ENCODE assay signal across 14 cellular contexts in genomic region chr20:16639027-16639941, GRCh38.
"Had no signal": no experiment of that assay in that cellular context is flagged by ENCODE, and none has a peak within 500 bp of the region (broad histone marks: within the 10 kb centered on the region; RNA-seq: fewer than 3 reads in every experiment).

No MANE protein-coding gene starts in this region.

- H3K36me3 Mint-ChIP-seq: activated naive CD4-positive, alpha-beta T cell treated with anti-CD3 and anti-CD28 coated beads, Interleukin-2, amount 10 ng/mL, durations not matched to agents 7 days and 5 days; neural progenitor cell; stimulated activated memory B cell treated with anti-CD40 and anti-IgM and Interleukin-4, amounts not matched to agents 10 μg/mL and 1 μg/mL and 100 μg/mL, for 72 hours had no signal

- DNase-seq: activated CD4-positive, alpha-beta T cell treated with anti-CD3 and anti-CD28 coated beads, Interleukin-2, amount 50 U/mL, for 1 hour; activated naive CD4-positive, alpha-beta T cell treated with anti-CD3 and anti-CD28 coated beads, Interleukin-2, amount 10 ng/mL, durations not matched to agents 7 days and 5 days; activated T-cell treated with anti-CD3 and anti-CD28 coated beads for 4 hours; caudate nucleus; effector CD4-positive, alpha-beta T cell; gastrocnemius medialis; mammary epithelial cell; right cardiac atrium; stimulated activated CD4-positive, alpha-beta T cell treated with anti-CD3 and anti-CD28 coated beads, Interleukin-1b, Interleukin-23, amount 100 ng/mL, for 48 hours; T-helper 2 cell had no signal

- ATAC-seq: activated T-helper 17 cell treated with anti-CD3 and anti-CD28 coated beads, Interleukin-2, amount 50 U/mL, for 72 hours; gastrocnemius medialis; left lobe of liver; right cardiac atrium; stimulated activated memory B cell treated with anti-CD40 and anti-IgM and Interleukin-4, amounts not matched to agents 10 μg/mL and 1 μg/mL and 100 μg/mL, for 72 hours had no signal

- H3K9me3 Mint-ChIP-seq: activated naive CD4-positive, alpha-beta T cell treated with anti-CD3 and anti-CD28 coated beads, Interleukin-2, amount 10 ng/mL, durations not matched to agents 7 days and 5 days; activated T-helper 17 cell treated with anti-CD3 and anti-CD28 coated beads, Interleukin-2, amount 50 U/mL, for 72 hours; neural progenitor cell; stimulated activated memory B cell treated with anti-CD40 and anti-IgM and Interleukin-4, amounts not matched to agents 10 μg/mL and 1 μg/mL and 100 μg/mL, for 72 hours had no signal

- H3K27ac Mint-ChIP-seq: activated naive CD4-positive, alpha-beta T cell treated with anti-CD3 and anti-CD28 coated beads, Interleukin-2, amount 10 ng/mL, durations not matched to agents 7 days and 5 days; activated T-helper 17 cell treated with anti-CD3 and anti-CD28 coated beads, Interleukin-2, amount 50 U/mL, for 72 hours; stimulated activated memory B cell treated with anti-CD40 and anti-IgM and Interleukin-4, amounts not matched to agents 10 μg/mL and 1 μg/mL and 100 μg/mL, for 72 hours had no signal

- H3K4me3 Mint-ChIP-seq: activated naive CD4-positive, alpha-beta T cell treated with anti-CD3 and anti-CD28 coated beads, Interleukin-2, amount 10 ng/mL, durations not matched to agents 7 days and 5 days; activated T-helper 17 cell treated with anti-CD3 and anti-CD28 coated beads, Interleukin-2, amount 50 U/mL, for 72 hours; neural progenitor cell; stimulated activated memory B cell treated with anti-CD40 and anti-IgM and Interleukin-4, amounts not matched to agents 10 μg/mL and 1 μg/mL and 100 μg/mL, for 72 hours had no signal

- H3K4me1 Mint-ChIP-seq: activated naive CD4-positive, alpha-beta T cell treated with anti-CD3 and anti-CD28 coated beads, Interleukin-2, amount 10 ng/mL, durations not matched to agents 7 days and 5 days; activated T-helper 17 cell treated with anti-CD3 and anti-CD28 coated beads, Interleukin-2, amount 50 U/mL, for 72 hours; stimulated activated memory B cell treated with anti-CD40 and anti-IgM and Interleukin-4, amounts not matched to agents 10 μg/mL and 1 μg/mL and 100 μg/mL, for 72 hours had no signal

- H3K27me3 Mint-ChIP-seq: activated naive CD4-positive, alpha-beta T cell treated with anti-CD3 and anti-CD28 coated beads, Interleukin-2, amount 10 ng/mL, durations not matched to agents 7 days and 5 days had no signal
